In the genomic region with DNA sequence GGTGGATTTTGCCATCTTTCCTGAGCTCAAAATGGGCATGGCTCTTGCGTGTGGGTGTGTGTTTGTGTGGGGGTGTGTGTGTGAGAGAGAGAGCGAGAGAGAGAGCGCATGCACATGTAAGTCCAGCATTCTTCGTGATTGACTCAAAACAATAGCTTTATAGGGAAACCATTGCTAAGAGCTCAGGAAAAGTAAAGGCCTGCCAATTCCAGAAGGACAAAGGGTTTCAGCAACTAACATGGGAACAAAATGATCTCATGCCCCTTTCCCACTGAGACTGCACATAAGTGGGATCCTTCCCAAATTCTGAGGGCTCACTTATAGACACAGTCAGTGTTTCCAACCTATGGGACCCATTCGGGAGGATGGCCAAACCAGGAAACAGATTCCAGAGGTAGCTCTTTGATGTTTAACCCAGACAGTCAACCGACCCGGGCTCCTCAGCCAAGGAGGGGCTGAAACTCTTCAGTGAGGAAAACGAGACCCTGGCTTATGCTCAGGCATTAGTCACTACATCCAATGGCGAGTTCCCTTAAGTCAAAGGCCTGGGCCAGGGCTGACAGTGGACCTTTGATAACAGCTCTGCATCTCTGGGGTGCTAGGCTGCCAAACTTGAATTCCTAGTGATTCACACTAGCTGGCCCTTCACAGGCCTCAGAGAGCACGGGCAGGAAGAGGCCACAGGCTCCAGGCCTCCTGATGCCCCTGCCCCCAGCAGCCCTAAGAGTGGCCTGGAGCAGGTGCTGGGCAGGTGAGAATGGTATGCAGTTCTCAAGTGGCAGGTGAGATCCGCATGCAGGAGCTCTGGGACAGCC, we compare ENCODE assay signal across 9 cellular contexts.
DNase-seq lines count a peak whose midpoint lies in the region; ATAC-seq and TF ChIP-seq lines count a peak whose summit lies in the region.
"Had no signal": no experiment of that assay in that cellular context is flagged by ENCODE, and none has a peak within 500 bp of the region (broad histone marks: within the 10 kb centered on the region; RNA-seq: fewer than 3 reads in every experiment).

No MANE protein-coding gene starts in this region.

- TF ChIP-seq CTCF in lung (IDR thresholded peaks at IDR 0.05; ENCODE audit: control extremely low read depth, extremely low read depth) (no peak), thyroid gland (IDR thresholded peaks at IDR 0.05) (no peak)

- H3K36me3 ChIP-seq in lung (ENCODE audit: control insufficient read depth in 2 of 2, insufficient read depth in 2 of 2, low read length in 2 of 2) (no peaks in the 10 kb centered on the region), thyroid gland (no peaks in the 10 kb centered on the region)

- no peak for TF ChIP-seq POLR2A in thyroid gland (IDR thresholded peaks at IDR 0.05)

- H3K27ac ChIP-seq in lung (ENCODE audit: low read depth in 1 of 2, low read length in 1 of 2) (peak overlapping the region; percentile 20 to 64), thyroid gland (peak overlapping the region; percentile 90 to 93 (median 90))

- H3K27me3 ChIP-seq in lung (ENCODE audit: control insufficient read depth, insufficient read depth), result no peaks in the 10 kb centered on the region
- H3K27me3 ChIP-seq in thyroid gland, result no peaks in the 10 kb centered on the region

- H3K4me1 ChIP-seq in lung (ENCODE audit: control insufficient read depth in 2 of 2, insufficient read depth in 2 of 2, low read length in 2 of 2) (peaks cover 7 to 20% of the 10 kb centered on the region in 2 donors), thyroid gland (peaks cover 23 to 50% of the 10 kb centered on the region in 2 donors)

- intact Hi-C loops in thyroid gland (cut with DNase I), result no loop called here

- H3K4me3 ChIP-seq in lung (no peak overlapping the region), thyroid gland (replicated peaks in 1 of 3) (no peak overlapping the region)

- DNase-seq in HS-27A (ENCODE audit: low read depth), result peak; percentile 81
- DNase-seq in dedifferentiated amniotic fluid mesenchymal stem cell (ENCODE audit: extremely low spot score), result peak; percentile 63
- DNase-seq in lung (ENCODE audit: low spot score), result peak; percentile 49
- peak; percentile 71 to 72 for DNase-seq in thyroid gland
- DNase-seq in cortex of kidney (lab: John Stamatoyannopoulos, UW), result no peak
- no peak for DNase-seq in epidermal melanocyte (ENCODE audit: insufficient read length, low spot score)
- no peak for DNase-seq in NCI-H446 treated with DMSO at 0.1 percent for 48 hours (lab: John Stamatoyannopoulos, UW)
- DNase-seq: NCI-H748 treated with DMSO at 0.1 percent for 48 hours had no signal

- ATAC-seq in lung (ENCODE audit: insufficient read depth, low FRiP score) (peak; percentile 41), HG02588 (IDR thresholded peaks at IDR 0.05; ENCODE audit: unreplicated experiment) (no peak)

- H3K9me3 ChIP-seq in lung (ENCODE audit: control insufficient read depth in 2 of 2, insufficient read depth in 1 of 2, low read length in 1 of 2) (no peaks in the 10 kb centered on the region), thyroid gland (no peaks in the 10 kb centered on the region)

- 61 to 78% methylated on average over 11 of the region's 11 CpGs for WGBS in lung, 2 donors
- 28 to 39% methylated on average over 10 to 11 of the region's 11 CpGs for WGBS in thyroid gland, 2 donors

Comparison
In these comparisons a context has a peak if more than half of its experiments do, and no peak if none do; other contexts are left out.
1. DNase-seq: peak in HS-27A (single experiment), dedifferentiated amniotic fluid mesenchymal stem cell (single experiment), lung (single experiment) and thyroid gland (2 of 2); none in cortex of kidney (single experiment), epidermal melanocyte (single experiment) and NCI-H446 treated with DMSO at 0.1 percent for 48 hours (single experiment).